Comparison of ENCODE assay signal across 29 cellular contexts in genomic region chr11:109306322-109306721, GRCh38.
A peak's percentile ranks its signal among the peaks of the same experiment; 100 is the strongest.
DNase-seq lines count a peak whose midpoint lies in the region; TF ChIP-seq lines count a peak whose summit lies in the region.
"Had no signal": no experiment of that assay in that cellular context is flagged by ENCODE, and none has a peak within 500 bp of the region (broad histone marks: within the 10 kb centered on the region; RNA-seq: fewer than 3 reads in every experiment).

No MANE protein-coding gene starts in this region.

- intact Hi-C loops in mammary epithelial cell (cut with micrococcal nuclease) (no loop called here), MCF 10A (cut with micrococcal nuclease) (no loop called here)

- CTCF ChIA-PET in mammary epithelial cell (lab: Charles Lee; ENCODE audit: low non-redundant PET) (no interaction called here), MCF 10A (lab: Yijun Ruan, JAX) (no interaction called here), SK-N-SH (lab: Yijun Ruan, JAX) (no interaction called here)

- no TSS peak for BruUV-seq in mammary epithelial cell (replicated peaks; lab: Mats Ljungman, UMichigan)
- no TSS peak for BruUV-seq in MCF 10A (replicated peaks; lab: Mats Ljungman, UMichigan)

- no peaks in the 10 kb centered on the region for H3K36me3 Mint-ChIP-seq in MCF 10A (ENCODE audit: insufficient read depth, unreplicated experiment)
- H3K36me3 Mint-ChIP-seq: activated naive CD4-positive, alpha-beta T cell treated with anti-CD3 and anti-CD28 coated beads, Interleukin-2, amount 10 ng/mL, durations not matched to agents 7 days and 5 days; CD8-positive, alpha-beta memory T cell; T-cell had no signal

- no peaks in the 10 kb centered on the region for H3K9me3 Mint-ChIP-seq in MCF 10A (ENCODE audit: unreplicated experiment)
- H3K9me3 Mint-ChIP-seq: activated T-helper 1 cell treated with anti-CD3 and anti-CD28 coated beads, Interleukin-12 subunit alpha, Interleukin-12 subunit beta, Interleukin-2, Interleukin-4 antibody, amounts not matched to agents 30 ng/mL and 10 ng/mL and 1 ng/mL, durations not matched to agents 14 hours and 24 hours and 36 hours; nephron had no signal

- H3K4me2 ChIP-seq in mammary epithelial cell (ENCODE audit: insufficient read depth, low read depth, low read length) (no peak overlapping the region), SK-N-SH (no peak overlapping the region), Karpas-422 (ENCODE audit: low read depth, low read length, poor library complexity, severe bottlenecking) (no peak overlapping the region)

- WGBS in mammary epithelial cell (ENCODE audit: low coverage, missing lambda C conversion rate), result 51% methylated on average over 2 of the region's 2 CpGs
- 29% methylated on average over 2 of the region's 2 CpGs for WGBS in SK-N-SH (ENCODE audit: low lambda C conversion rate)

- H3K4me1 ChIP-seq in mammary epithelial cell (ENCODE audit: insufficient read depth, low read length) (peaks cover 11% of the 10 kb centered on the region), SK-N-SH (ENCODE audit: control insufficient read depth in 1 of 2, insufficient read depth in 2 of 2, low read depth in 1 of 2, low read length in 1 of 2) (no peaks in the 10 kb centered on the region; a peak in 2 of 4 replicates), Karpas-422 (ENCODE audit: low read length) (no peaks in the 10 kb centered on the region)
- H3K4me1 ChIP-seq: BE2C, Peyer's patch had no signal

- H3K4me3 Mint-ChIP-seq in MCF 10A (ENCODE audit: unreplicated experiment), result no peak overlapping the region
- H3K4me3 Mint-ChIP-seq: activated naive CD4-positive, alpha-beta T cell treated with anti-CD3 and anti-CD28 coated beads, Interleukin-2, amount 10 ng/mL, durations not matched to agents 7 days and 5 days; activated T-helper 1 cell treated with anti-CD3 and anti-CD28 coated beads, Interleukin-12 subunit alpha, Interleukin-12 subunit beta, Interleukin-2, Interleukin-4 antibody, amounts not matched to agents 30 ng/mL and 10 ng/mL and 1 ng/mL, durations not matched to agents 14 hours and 24 hours and 36 hours; CD8-positive, alpha-beta memory T cell; nephron; T-cell had no signal

- H2AFZ ChIP-seq in mammary epithelial cell (ENCODE audit: low read depth, low read length) (no peak overlapping the region), SK-N-SH (ENCODE audit: low read depth) (no peak overlapping the region), Karpas-422 (ENCODE audit: low read length) (no peak overlapping the region)

- DNase-seq in mammary epithelial cell (peak; percentile 15), MCF 10A (ENCODE audit: unreplicated experiment) (no peak), SK-N-SH (no peak), fibroblast of pulmonary artery (ENCODE audit: low read depth) (peak; percentile 8), NCI-H748 treated with DMSO at 0.1 percent for 48 hours (lab: John Stamatoyannopoulos, UW) (no peak), Karpas-422 (no peak), mucosa of gallbladder (ENCODE audit: low spot score) (no peak), T1000 (lab: John Stamatoyannopoulos, UW) (no peak)
- DNase-seq: activated CD4-positive, alpha-beta T cell treated with anti-CD3 and anti-CD28 coated beads, Interleukin-2, amount 50 U/mL, for 4 hours; activated CD4-positive, CD25-positive, alpha-beta regulatory T cell; activated naive CD4-positive, alpha-beta T cell treated with anti-CD3 and anti-CD28 coated beads, Interleukin-2, amount 10 ng/mL, durations not matched to agents 7 days and 5 days; aorta; BE2C; CD8-positive, alpha-beta memory T cell; central memory CD4-positive, alpha-beta T cell; dermis blood vessel endothelial cell; islet precursor cell; left ventricle myocardium superior; NCI-H1092 treated with DMSO at 0.1 percent for 48 hours; NCI-H187 treated with DMSO at 0.1 percent for 48 hours; NCI-H2171 treated with DMSO at 0.1 percent for 48 hours; NCI-H69; Peyer's patch; stimulated activated naive CD8-positive, alpha-beta T cell treated with anti-CD3 and anti-CD28 coated beads, Interleukin-15, Interleukin-2, amounts not matched to agents 100 U/mL and 50 U/mL, for 24 hours; T-cell had no signal

- in situ Hi-C loops in mammary epithelial cell (cut with MboI; ENCODE audit: low sequenced_read_pairs in 2 of 2), result no loop called here

- no peaks in the 10 kb centered on the region for H3K27me3 Mint-ChIP-seq in MCF 10A (ENCODE audit: insufficient read depth, unreplicated experiment)
- H3K27me3 Mint-ChIP-seq: activated naive CD4-positive, alpha-beta T cell treated with anti-CD3 and anti-CD28 coated beads, Interleukin-2, amount 10 ng/mL, durations not matched to agents 7 days and 5 days; CD8-positive, alpha-beta memory T cell; T-cell had no signal

- H3K27ac ChIP-seq in mammary epithelial cell (ENCODE audit: insufficient read depth, low read depth, low read length) (no peak overlapping the region), SK-N-SH (ENCODE audit: low read depth in 2 of 2, low read length in 1 of 2) (no peak overlapping the region), Karpas-422 (ENCODE audit: low read length) (no peak overlapping the region)
- H3K27ac ChIP-seq: 22Rv1, Peyer's patch, thoracic aorta had no signal

- no peaks in the 10 kb centered on the region for H3K9me2 ChIP-seq in SK-N-SH
- no peaks in the 10 kb centered on the region for H3K9me2 ChIP-seq in Karpas-422 (replicated peaks; ENCODE audit: insufficient read depth, low read length)

- no peaks in the 10 kb centered on the region for H3K79me2 ChIP-seq in mammary epithelial cell (ENCODE audit: insufficient read depth, low read length)
- no peaks in the 10 kb centered on the region for H3K79me2 ChIP-seq in SK-N-SH (ENCODE audit: insufficient read depth)
- no peaks in the 10 kb centered on the region for H3K79me2 ChIP-seq in Karpas-422 (ENCODE audit: low read length)

- dilution Hi-C loops in mammary epithelial cell (cut with HindIII; ENCODE audit: low sequenced_read_pairs), result no loop called here

- TF ChIP-seq EP300 in SK-N-SH (IDR thresholded peaks at IDR 0.05; ENCODE audit: borderline replicate concordance in 1 of 2, low read depth in 1 of 2, low read length in 1 of 2), result peak in 1 of 2 experiments; percentile 26; a peak in 1 of 4 replicates

- POLR2A ChIA-PET in MCF 10A (lab: Yijun Ruan, JAX) (no interaction called here), SK-N-SH (lab: Yijun Ruan, JAX) (no interaction called here)

- TF ChIP-seq CTCF in mammary epithelial cell (conservative IDR thresholded peaks at IDR 0.05 in 1 of 2, IDR thresholded peaks at IDR 0.05 in 1 of 2; ENCODE audit: extremely low read depth in 1 of 2, insufficient read depth in 1 of 2, low read depth in 1 of 2, low read length in 2 of 2) (no peak), MCF 10A (IDR thresholded peaks at IDR 0.05; ENCODE audit: unreplicated experiment) (no peak), SK-N-SH (IDR thresholded peaks at IDR 0.05) (no peak), fibroblast of pulmonary artery (IDR thresholded peaks at IDR 0.05; ENCODE audit: low read length, missing control alignments) (no peak)

- no peak overlapping the region for H3K9ac ChIP-seq in mammary epithelial cell (ENCODE audit: insufficient read depth, low read length)
- H3K9ac ChIP-seq in SK-N-SH, result no peak overlapping the region
- no peak overlapping the region for H3K9ac ChIP-seq in Karpas-422 (ENCODE audit: low read length)

- no peaks in the 10 kb centered on the region for H3F3A ChIP-seq in SK-N-SH (replicated peaks; ENCODE audit: insufficient read depth)

- no peak for TF ChIP-seq RAD21 in SK-N-SH (IDR thresholded peaks at IDR 0.05; ENCODE audit: low read length)

- peaks cover 10% of the 10 kb centered on the region for H3K4me1 Mint-ChIP-seq in MCF 10A (ENCODE audit: insufficient read depth, unreplicated experiment)
- H3K4me1 Mint-ChIP-seq: activated naive CD4-positive, alpha-beta T cell treated with anti-CD3 and anti-CD28 coated beads, Interleukin-2, amount 10 ng/mL, durations not matched to agents 7 days and 5 days; CD8-positive, alpha-beta memory T cell; T-cell had no signal

- H3K9me3 ChIP-seq in mammary epithelial cell (replicated peaks; ENCODE audit: insufficient read depth, low read length) (no peaks in the 10 kb centered on the region), SK-N-SH (no peaks in the 10 kb centered on the region), Karpas-422 (ENCODE audit: low read length) (no peaks in the 10 kb centered on the region)
- H3K9me3 ChIP-seq: BE2C, Peyer's patch, thoracic aorta had no signal

- no peaks in the 10 kb centered on the region for H3K36me3 ChIP-seq in mammary epithelial cell (ENCODE audit: insufficient read depth, low read length)
- H3K36me3 ChIP-seq in SK-N-SH (replicated peaks in 1 of 2; ENCODE audit: control insufficient read depth in 1 of 2, insufficient read depth in 2 of 2, low read length in 1 of 2), result no peaks in the 10 kb centered on the region
- H3K36me3 ChIP-seq in Karpas-422 (ENCODE audit: insufficient read depth, low read length), result no peaks in the 10 kb centered on the region
- H3K36me3 ChIP-seq: BE2C, Peyer's patch, thoracic aorta had no signal

- H3K27ac Mint-ChIP-seq in MCF 10A (ENCODE audit: low read depth, unreplicated experiment), result no peak overlapping the region
- H3K27ac Mint-ChIP-seq: activated naive CD4-positive, alpha-beta T cell treated with anti-CD3 and anti-CD28 coated beads, Interleukin-2, amount 10 ng/mL, durations not matched to agents 7 days and 5 days; activated T-helper 1 cell treated with anti-CD3 and anti-CD28 coated beads, Interleukin-12 subunit alpha, Interleukin-12 subunit beta, Interleukin-2, Interleukin-4 antibody, amounts not matched to agents 30 ng/mL and 10 ng/mL and 1 ng/mL, durations not matched to agents 14 hours and 24 hours and 36 hours; CD8-positive, alpha-beta memory T cell; nephron; T-cell had no signal

- H3K4me3 ChIP-seq in mammary epithelial cell (replicated peaks in 1 of 3; ENCODE audit: insufficient read depth in 1 of 3, low read depth in 2 of 3, low read length in 3 of 3) (no peak overlapping the region), SK-N-SH (ENCODE audit: low read depth in 2 of 2, low read length in 1 of 2) (no peak overlapping the region), fibroblast of pulmonary artery (replicated peaks; ENCODE audit: low read depth, low read length) (no peak overlapping the region), Karpas-422 (ENCODE audit: low read length) (no peak overlapping the region)
- H3K4me3 ChIP-seq: Peyer's patch, thoracic aorta had no signal

- H4K20me1 ChIP-seq in mammary epithelial cell (ENCODE audit: insufficient read depth, low read length), result no peaks in the 10 kb centered on the region
- no peaks in the 10 kb centered on the region for H4K20me1 ChIP-seq in SK-N-SH (ENCODE audit: insufficient read depth)
- H4K20me1 ChIP-seq in Karpas-422 (ENCODE audit: insufficient read depth, low read depth, low read length), result no peaks in the 10 kb centered on the region

- no peaks in the 10 kb centered on the region for H3K27me3 ChIP-seq in mammary epithelial cell (ENCODE audit: insufficient read depth, low read length)
- H3K27me3 ChIP-seq in SK-N-SH (ENCODE audit: insufficient read depth), result no peaks in the 10 kb centered on the region
- H3K27me3 ChIP-seq in Karpas-422 (ENCODE audit: low read length), result no peaks in the 10 kb centered on the region
- H3K27me3 ChIP-seq: BE2C, Peyer's patch had no signal

TF ChIP-seq in SK-N-SH, 30 proteins besides CTCF, POLR2A, EP300 and RAD21 (continues in another document):
- TF ChIP-seq RCOR1 (IDR thresholded peaks at IDR 0.05; ENCODE audit: low read length), result no peak
- no peak for TF ChIP-seq GABPA (IDR thresholded peaks at IDR 0.05; ENCODE audit: low read depth)

Comparison
In these comparisons a context has a peak if more than half of its experiments do, and no peak if none do; other contexts are left out.
1. DNase-seq: peak in mammary epithelial cell (single experiment) and fibroblast of pulmonary artery (single experiment); none in MCF 10A (single experiment), SK-N-SH (single experiment), NCI-H748 treated with DMSO at 0.1 percent for 48 hours (single experiment), Karpas-422 (single experiment), mucosa of gallbladder (single experiment) and T1000 (single experiment).